ENCODE assay signal across 8 cellular contexts in genomic region chr3:9810357-9810726, GRCh38. TPM values are rescaled to one million over a fixed set of nuclear protein-coding genes. Genes with fewer than 3 reads are reported as not detected.
DNase-seq lines count a peak whose midpoint lies in the region; ATAC-seq and TF ChIP-seq lines count a peak whose summit lies in the region.

No MANE protein-coding gene starts in this region.

- H3K4me2 ChIP-seq in mesendoderm (ENCODE audit: low read length): peak overlapping the region; percentile 56

- no peak overlapping the region for H3K4ac ChIP-seq in mesendoderm (ENCODE audit: low read depth, low read length)

- H3K23ac ChIP-seq in mesendoderm (ENCODE audit: low read length): no peak overlapping the region

- H3K4me3 Mint-ChIP-seq in central memory CD8-positive, alpha-beta T cell: peak overlapping the region; percentile 73

- no peaks in the 10 kb centered on the region for H3K9me3 Mint-ChIP-seq in central memory CD8-positive, alpha-beta T cell

- H3K36me3 ChIP-seq in cardiac muscle cell (peaks cover 4% of the 10 kb centered on the region), mesendoderm (ENCODE audit: control insufficient read depth, insufficient read depth, low read length) (peaks cover under 1% of the 10 kb centered on the region), urinary bladder (ENCODE audit: insufficient read depth) (peaks cover 5% of the 10 kb centered on the region)

- H3K27me3 ChIP-seq in cardiac muscle cell: no peaks in the 10 kb centered on the region
- no peaks in the 10 kb centered on the region for H3K27me3 ChIP-seq in mesendoderm (ENCODE audit: insufficient read depth, low read length, poor library complexity)

- no peak overlapping the region for H4K8ac ChIP-seq in mesendoderm (ENCODE audit: low read depth, low read length)

- H3K36me3 Mint-ChIP-seq in central memory CD8-positive, alpha-beta T cell (ENCODE audit: insufficient read depth): peaks cover 29% of the 10 kb centered on the region

- no peak overlapping the region for H2AK5ac ChIP-seq in mesendoderm (ENCODE audit: low read length)

- intact Hi-C loops in Right ventricle myocardium superior (cut with DNase I): no loop called here

- H2BK15ac ChIP-seq in mesendoderm (replicated peaks; ENCODE audit: low read depth): no peak overlapping the region

- peak overlapping the region; percentile 66 for H3K56ac ChIP-seq in mesendoderm (ENCODE audit: low read length)

- no peaks in the 10 kb centered on the region for H3K79me1 ChIP-seq in mesendoderm (ENCODE audit: low read length)

- peak overlapping the region; percentile 59 for H3K9ac ChIP-seq in mesendoderm (ENCODE audit: low read length)

- no peak overlapping the region for H4K5ac ChIP-seq in mesendoderm (ENCODE audit: low read length)

- H3K27ac Mint-ChIP-seq in central memory CD8-positive, alpha-beta T cell (ENCODE audit: low read depth): peak overlapping the region; percentile 93

- no peaks in the 10 kb centered on the region for H3K27me3 Mint-ChIP-seq in central memory CD8-positive, alpha-beta T cell

- peak overlapping the region; percentile 34 for H3K18ac ChIP-seq in mesendoderm (ENCODE audit: low read length)

- peak overlapping the region; percentile 44 for H3K4me3 ChIP-seq in cardiac muscle cell
- H3K4me3 ChIP-seq in mesendoderm (ENCODE audit: low read length): peak overlapping the region; percentile 23
- peak overlapping the region; percentile 69 for H3K4me3 ChIP-seq in urinary bladder (ENCODE audit: low read depth, low read length)

- H2BK120ac ChIP-seq in mesendoderm (ENCODE audit: low read depth, low read length): no peak overlapping the region

- no CpG with 5 or more reads among the region's 25 CpGs for WGBS in mesendoderm (ENCODE audit: extremely low coverage, insufficient coverage, low lambda C conversion rate)
- WGBS in urinary bladder: 1% methylated on average over 25 of the region's 25 CpGs

- H3K4me1 ChIP-seq in cardiac muscle cell (ENCODE audit: low read depth): peaks cover 11% of the 10 kb centered on the region
- H3K4me1 ChIP-seq in mesendoderm (ENCODE audit: control insufficient read depth, low read depth, low read length): no peaks in the 10 kb centered on the region
- H3K4me1 ChIP-seq in urinary bladder (ENCODE audit: insufficient read depth): no peaks in the 10 kb centered on the region

- ATAC-seq in Right ventricle myocardium superior (ENCODE audit: poor library complexity): no peak
- ATAC-seq in central memory CD8-positive, alpha-beta T cell (replicated peaks; ENCODE audit: extremely low read depth, poor library complexity, severe bottlenecking): no peak
- no peak for ATAC-seq in HG03457 (IDR thresholded peaks at IDR 0.05; ENCODE audit: unreplicated experiment)
- no peak for ATAC-seq in GM19452 (IDR thresholded peaks at IDR 0.05; ENCODE audit: unreplicated experiment)

- H3K79me2 ChIP-seq in mesendoderm (ENCODE audit: control insufficient read depth, insufficient read depth, low read length): no peaks in the 10 kb centered on the region

- H3K27ac ChIP-seq in cardiac muscle cell: no peak overlapping the region
- no peak overlapping the region for H3K27ac ChIP-seq in mesendoderm (ENCODE audit: low read depth, low read length)
- peak overlapping the region; percentile 94 for H3K27ac ChIP-seq in urinary bladder (ENCODE audit: low read depth)

- DNase-seq in cardiac muscle cell (ENCODE audit: low read depth in 1 of 2, low spot score in 1 of 2) (no peak), Right ventricle myocardium superior (no peak), mesendoderm (peak; percentile 34), hippocampal formation (lab: John Stamatoyannopoulos, UW) (no peak)
- DNase-seq in central memory CD8-positive, alpha-beta T cell (ENCODE audit: low spot score in 2 of 2): no peak

- TF ChIP-seq CTCF in cardiac muscle cell (IDR thresholded peaks at IDR 0.05; ENCODE audit: low read depth, low read length): no peak

- H2BK5ac ChIP-seq in mesendoderm (ENCODE audit: low read length): no peak overlapping the region

- no peaks in the 10 kb centered on the region for H3K9me3 ChIP-seq in cardiac muscle cell (ENCODE audit: low read depth)

- H3K4me1 Mint-ChIP-seq in central memory CD8-positive, alpha-beta T cell: peaks cover 38% of the 10 kb centered on the region

RNA-seq across cellular contexts. Expression of gene TTLL3, which starts 0.3 kb away (rescaled TPM):
- 20.1 and 59.6 TPM in 2 replicates for total RNA-seq in cardiac muscle cell
- 29.4 and 38.8 TPM in 2 replicates for polyA plus RNA-seq in cardiac muscle cell
- 11.1 TPM for total RNA-seq in Right ventricle myocardium superior
- 1.3 TPM for polyA plus RNA-seq in mesendoderm (2013, experiment 1 of 2)
- polyA plus RNA-seq in mesendoderm (2013, experiment 2 of 2): 1.2 TPM
- 63.3 TPM for total RNA-seq in urinary bladder
- 36.2 TPM for polyA plus RNA-seq in urinary bladder

RNA-seq across cellular contexts. Expression of gene ARPC4, which starts 17.5 kb away (rescaled TPM):
- total RNA-seq in cardiac muscle cell: 114 and 136 TPM in 2 replicates
- polyA plus RNA-seq in cardiac muscle cell: 111 and 138 TPM in 2 replicates
- total RNA-seq in Right ventricle myocardium superior: 62.0 TPM
- 93.1 TPM for polyA plus RNA-seq in mesendoderm (2013, experiment 1 of 2)
- 95.1 TPM for polyA plus RNA-seq in mesendoderm (2013, experiment 2 of 2)
- 75.6 TPM for total RNA-seq in urinary bladder
- polyA plus RNA-seq in urinary bladder: 128 TPM

RNA-seq across cellular contexts. Expression of gene TADA3, which starts 18.1 kb away (rescaled TPM):
- total RNA-seq in cardiac muscle cell (137 and 141 TPM in 2 replicates), Right ventricle myocardium superior (47.7 TPM), urinary bladder (33.2 TPM)
- polyA plus RNA-seq in cardiac muscle cell (91.3 and 97.2 TPM in 2 replicates), urinary bladder (67.9 TPM)
- polyA plus RNA-seq in mesendoderm (2013, experiment 1 of 2): 38.4 TPM
- polyA plus RNA-seq in mesendoderm (2013, experiment 2 of 2): 38.3 TPM

RNA-seq across cellular contexts. Expression of gene RPUSD3, which starts 33.5 kb away (rescaled TPM):
- total RNA-seq in cardiac muscle cell: 56.9 and 78.1 TPM in 2 replicates
- 122 and 124 TPM in 2 replicates for polyA plus RNA-seq in cardiac muscle cell
- total RNA-seq in Right ventricle myocardium superior: 36.3 TPM
- polyA plus RNA-seq in mesendoderm (2013, experiment 1 of 2): 52.4 TPM
- 54.4 TPM for polyA plus RNA-seq in mesendoderm (2013, experiment 2 of 2)
- 14.4 TPM for total RNA-seq in urinary bladder
- 39.6 TPM for polyA plus RNA-seq in urinary bladder

RNA-seq across cellular contexts. Expression of gene CAMK1, which starts 40.6 kb away (rescaled TPM):
- total RNA-seq in cardiac muscle cell (23.7 and 24.6 TPM in 2 replicates), Right ventricle myocardium superior (12.4 TPM), urinary bladder (28.7 TPM)
- polyA plus RNA-seq in cardiac muscle cell (20.4 and 29.1 TPM in 2 replicates), urinary bladder (42.2 TPM)
- 4.1 TPM for polyA plus RNA-seq in mesendoderm (2013, experiment 1 of 2)
- polyA plus RNA-seq in mesendoderm (2013, experiment 2 of 2): 3.7 TPM
